Comparison of ENCODE assay signal across 20 cellular contexts in genomic region chr17:58986005-58986404, GRCh38.
A peak's percentile ranks its signal among the peaks of the same experiment; 100 is the strongest.
DNase-seq lines count a peak whose midpoint lies in the region; TF ChIP-seq lines count a peak whose summit lies in the region.
"Had no signal": no experiment of that assay in that cellular context is flagged by ENCODE, and none has a peak within 500 bp of the region (broad histone marks: within the 10 kb centered on the region; RNA-seq: fewer than 3 reads in every experiment).

No MANE protein-coding gene starts in this region.

- intact Hi-C loops in activated naive CD4-positive, alpha-beta T cell treated with anti-CD3 and anti-CD28 coated beads for 36 hours (cut with micrococcal nuclease): loop anchor here (2.0 kb wide), 1 partner anchor 15 kb away; no protein-coding TSS in a partner anchor

- peak; percentile 59 for DNase-seq in activated naive CD4-positive, alpha-beta T cell treated with anti-CD3 and anti-CD28 coated beads for 36 hours
- no peak for DNase-seq in activated naive CD4-positive, alpha-beta T cell treated with anti-CD3 and anti-CD28 coated beads, Interleukin-2, amount 50 U/mL, for 16 hours
- DNase-seq in HT1080 (ENCODE audit: low read depth): peak; percentile 53
- peak; percentile 37 for DNase-seq in astrocyte of the spinal cord (ENCODE audit: low read depth, low spot score)
- DNase-seq in iris pigment epithelial cell (ENCODE audit: low read depth): peak; percentile 11
- DNase-seq in iPS-NIHi11 (ENCODE audit: low spot score): no peak
- no peak for DNase-seq in kidney tubule cell (ENCODE audit: low spot score)
- no peak for DNase-seq in CD1c-positive myeloid dendritic cell (ENCODE audit: extremely low spot score)
- DNase-seq: C1 segment of cervical spinal cord, DMS79, H7, HFFc6, Karpas-422, NCI-H1048, NCI-H1436, NCI-H1930, NCI-H2171, NCI-H526, PC-3, SJCRH30 had no signal

- H3K36me3 Mint-ChIP-seq in activated naive CD4-positive, alpha-beta T cell treated with anti-CD3 and anti-CD28 coated beads for 36 hours (ENCODE audit: low read depth): no peaks in the 10 kb centered on the region

- H3K27ac Mint-ChIP-seq in activated naive CD4-positive, alpha-beta T cell treated with anti-CD3 and anti-CD28 coated beads for 36 hours: no peak overlapping the region
- H3K27ac Mint-ChIP-seq: HFFc6 had no signal

- no peak overlapping the region for H3K4me3 Mint-ChIP-seq in activated naive CD4-positive, alpha-beta T cell treated with anti-CD3 and anti-CD28 coated beads for 36 hours
- H3K4me3 Mint-ChIP-seq: HFFc6 had no signal

- H3K4me3 ChIP-seq in astrocyte of the spinal cord (ENCODE audit: low read depth, low read length): no peak overlapping the region
- H3K4me3 ChIP-seq: SJCRH30 had no signal

- CTCF ChIA-PET in activated naive CD4-positive, alpha-beta T cell treated with anti-CD3 and anti-CD28 coated beads for 36 hours (lab: Charles Lee): no interaction called here

- H3K4me1 Mint-ChIP-seq in activated naive CD4-positive, alpha-beta T cell treated with anti-CD3 and anti-CD28 coated beads for 36 hours (ENCODE audit: low read depth): peaks cover 8% of the 10 kb centered on the region

- H3K27me3 Mint-ChIP-seq in activated naive CD4-positive, alpha-beta T cell treated with anti-CD3 and anti-CD28 coated beads for 36 hours (ENCODE audit: low read depth): no peaks in the 10 kb centered on the region

- no peaks in the 10 kb centered on the region for H3K9me3 Mint-ChIP-seq in activated naive CD4-positive, alpha-beta T cell treated with anti-CD3 and anti-CD28 coated beads for 36 hours
- H3K9me3 Mint-ChIP-seq: HFFc6 had no signal

- TF ChIP-seq CTCF in astrocyte of the spinal cord (IDR thresholded peaks at IDR 0.05; ENCODE audit: low read depth, low read length): no peak

- in situ Hi-C loops in astrocyte of the spinal cord (cut with HindIII; ENCODE audit: low sequenced_read_pairs): no loop called here

Comparison
In these comparisons a context has a peak if more than half of its experiments do, and no peak if none do; other contexts are left out.
1. DNase-seq: peak in activated naive CD4-positive, alpha-beta T cell treated with anti-CD3 and anti-CD28 coated beads for 36 hours (single experiment), HT1080 (single experiment), astrocyte of the spinal cord (single experiment) and iris pigment epithelial cell (single experiment); none in activated naive CD4-positive, alpha-beta T cell treated with anti-CD3 and anti-CD28 coated beads, Interleukin-2, amount 50 U/mL, for 16 hours (single experiment), iPS-NIHi11 (single experiment), kidney tubule cell (single experiment) and CD1c-positive myeloid dendritic cell (single experiment).